2 cellular contexts compared by ENCODE assay signal in the genomic region with DNA sequence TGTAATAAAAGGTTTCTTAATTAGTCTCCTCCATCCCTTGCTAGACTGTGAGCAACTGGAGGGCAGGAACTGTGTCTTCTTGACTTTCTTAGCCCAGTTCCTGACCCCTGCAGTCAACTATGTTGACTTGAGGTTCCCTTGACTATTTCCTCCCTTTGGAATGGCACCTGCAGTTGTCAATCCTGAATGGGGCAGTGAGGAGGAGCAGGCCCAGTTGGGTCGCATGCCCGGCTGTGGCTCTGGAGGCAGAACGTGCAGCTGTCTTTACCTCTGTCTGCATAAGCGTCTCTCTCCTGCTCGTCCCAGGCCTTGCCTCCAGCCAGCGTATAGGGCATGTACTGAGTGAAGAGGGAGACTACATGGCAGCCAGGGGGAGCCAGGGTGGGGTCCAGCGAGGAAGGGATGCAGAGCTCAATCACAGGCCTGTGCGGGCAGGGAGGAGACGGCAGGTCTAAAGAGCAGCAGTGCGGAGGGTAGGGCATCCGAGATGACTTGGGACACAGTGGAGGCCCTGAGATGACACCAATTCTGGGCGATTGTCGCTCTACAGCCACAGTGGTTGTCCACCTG.
TF ChIP-seq lines count a peak whose summit lies in the region.

No MANE protein-coding gene starts in this region.

TF ChIP-seq in IMR-90, 13 proteins besides CTCF, POLR2A, EP300 and RAD21:
- no peak for TF ChIP-seq FOS (IDR thresholded peaks at IDR 0.05; ENCODE audit: low read depth, low read length)
- no peak for TF ChIP-seq RFX5 (IDR thresholded peaks at IDR 0.05; ENCODE audit: low read depth, low read length)
- TF ChIP-seq, protein P1, sequence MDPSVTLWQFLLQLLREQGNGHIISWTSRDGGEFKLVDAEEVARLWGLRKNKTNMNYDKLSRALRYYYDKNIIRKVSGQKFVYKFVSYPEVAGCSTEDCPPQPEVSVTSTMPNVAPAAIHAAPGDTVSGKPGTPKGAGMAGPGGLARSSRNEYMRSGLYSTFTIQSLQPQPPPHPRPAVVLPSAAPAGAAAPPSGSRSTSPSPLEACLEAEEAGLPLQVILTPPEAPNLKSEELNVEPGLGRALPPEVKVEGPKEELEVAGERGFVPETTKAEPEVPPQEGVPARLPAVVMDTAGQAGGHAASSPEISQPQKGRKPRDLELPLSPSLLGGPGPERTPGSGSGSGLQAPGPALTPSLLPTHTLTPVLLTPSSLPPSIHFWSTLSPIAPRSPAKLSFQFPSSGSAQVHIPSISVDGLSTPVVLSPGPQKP (IDR thresholded peaks at IDR 0.05; ENCODE audit: borderline replicate concordance, low read depth, low read length): no peak
- no peak for TF ChIP-seq RCOR1 (IDR thresholded peaks at IDR 0.05; ENCODE audit: insufficient replicate concordance, low read length)
- TF ChIP-seq BHLHE40 (IDR thresholded peaks at IDR 0.05; ENCODE audit: low read depth, low read length): no peak
- TF ChIP-seq CEBPB (IDR thresholded peaks at IDR 0.05; ENCODE audit: low read depth, low read length): no peak
- TF ChIP-seq MAFK (IDR thresholded peaks at IDR 0.05; ENCODE audit: low read depth, low read length): no peak
- TF ChIP-seq NFE2L2 (IDR thresholded peaks at IDR 0.05; ENCODE audit: low read depth, low read length): no peak
- TF ChIP-seq MXI1 (IDR thresholded peaks at IDR 0.05; ENCODE audit: borderline replicate concordance, low read depth, low read length): no peak
- TF ChIP-seq MAZ (IDR thresholded peaks at IDR 0.05; ENCODE audit: borderline replicate concordance, low read depth, low read length): no peak
- no peak for TF ChIP-seq CHD1 (IDR thresholded peaks at IDR 0.05; ENCODE audit: low read depth, low read length)
- no peak for TF ChIP-seq SMC3 (IDR thresholded peaks at IDR 0.05; ENCODE audit: low read depth, low read length)
- TF ChIP-seq, protein P2, sequence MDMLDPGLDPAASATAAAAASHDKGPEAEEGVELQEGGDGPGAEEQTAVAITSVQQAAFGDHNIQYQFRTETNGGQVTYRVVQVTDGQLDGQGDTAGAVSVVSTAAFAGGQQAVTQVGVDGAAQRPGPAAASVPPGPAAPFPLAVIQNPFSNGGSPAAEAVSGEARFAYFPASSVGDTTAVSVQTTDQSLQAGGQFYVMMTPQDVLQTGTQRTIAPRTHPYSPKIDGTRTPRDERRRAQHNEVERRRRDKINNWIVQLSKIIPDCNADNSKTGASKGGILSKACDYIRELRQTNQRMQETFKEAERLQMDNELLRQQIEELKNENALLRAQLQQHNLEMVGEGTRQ (IDR thresholded peaks at IDR 0.05; ENCODE audit: low read depth, low read length): no peak

TF ChIP-seq in H1, 55 proteins besides CTCF, POLR2A, EP300 and RAD21:
- TF ChIP-seq TCF12 (IDR thresholded peaks at IDR 0.05; ENCODE audit: low read depth, low read length): no peak
- no peak for TF ChIP-seq RXRA (IDR thresholded peaks at IDR 0.05; ENCODE audit: insufficient read depth, low read depth, low read length)
- TF ChIP-seq FOSL1 (IDR thresholded peaks at IDR 0.05; ENCODE audit: insufficient read depth, low read depth, low read length): no peak
- no peak for TF ChIP-seq SP1 (IDR thresholded peaks at IDR 0.05; ENCODE audit: low read depth, low read length)
- TF ChIP-seq, protein P3, sequence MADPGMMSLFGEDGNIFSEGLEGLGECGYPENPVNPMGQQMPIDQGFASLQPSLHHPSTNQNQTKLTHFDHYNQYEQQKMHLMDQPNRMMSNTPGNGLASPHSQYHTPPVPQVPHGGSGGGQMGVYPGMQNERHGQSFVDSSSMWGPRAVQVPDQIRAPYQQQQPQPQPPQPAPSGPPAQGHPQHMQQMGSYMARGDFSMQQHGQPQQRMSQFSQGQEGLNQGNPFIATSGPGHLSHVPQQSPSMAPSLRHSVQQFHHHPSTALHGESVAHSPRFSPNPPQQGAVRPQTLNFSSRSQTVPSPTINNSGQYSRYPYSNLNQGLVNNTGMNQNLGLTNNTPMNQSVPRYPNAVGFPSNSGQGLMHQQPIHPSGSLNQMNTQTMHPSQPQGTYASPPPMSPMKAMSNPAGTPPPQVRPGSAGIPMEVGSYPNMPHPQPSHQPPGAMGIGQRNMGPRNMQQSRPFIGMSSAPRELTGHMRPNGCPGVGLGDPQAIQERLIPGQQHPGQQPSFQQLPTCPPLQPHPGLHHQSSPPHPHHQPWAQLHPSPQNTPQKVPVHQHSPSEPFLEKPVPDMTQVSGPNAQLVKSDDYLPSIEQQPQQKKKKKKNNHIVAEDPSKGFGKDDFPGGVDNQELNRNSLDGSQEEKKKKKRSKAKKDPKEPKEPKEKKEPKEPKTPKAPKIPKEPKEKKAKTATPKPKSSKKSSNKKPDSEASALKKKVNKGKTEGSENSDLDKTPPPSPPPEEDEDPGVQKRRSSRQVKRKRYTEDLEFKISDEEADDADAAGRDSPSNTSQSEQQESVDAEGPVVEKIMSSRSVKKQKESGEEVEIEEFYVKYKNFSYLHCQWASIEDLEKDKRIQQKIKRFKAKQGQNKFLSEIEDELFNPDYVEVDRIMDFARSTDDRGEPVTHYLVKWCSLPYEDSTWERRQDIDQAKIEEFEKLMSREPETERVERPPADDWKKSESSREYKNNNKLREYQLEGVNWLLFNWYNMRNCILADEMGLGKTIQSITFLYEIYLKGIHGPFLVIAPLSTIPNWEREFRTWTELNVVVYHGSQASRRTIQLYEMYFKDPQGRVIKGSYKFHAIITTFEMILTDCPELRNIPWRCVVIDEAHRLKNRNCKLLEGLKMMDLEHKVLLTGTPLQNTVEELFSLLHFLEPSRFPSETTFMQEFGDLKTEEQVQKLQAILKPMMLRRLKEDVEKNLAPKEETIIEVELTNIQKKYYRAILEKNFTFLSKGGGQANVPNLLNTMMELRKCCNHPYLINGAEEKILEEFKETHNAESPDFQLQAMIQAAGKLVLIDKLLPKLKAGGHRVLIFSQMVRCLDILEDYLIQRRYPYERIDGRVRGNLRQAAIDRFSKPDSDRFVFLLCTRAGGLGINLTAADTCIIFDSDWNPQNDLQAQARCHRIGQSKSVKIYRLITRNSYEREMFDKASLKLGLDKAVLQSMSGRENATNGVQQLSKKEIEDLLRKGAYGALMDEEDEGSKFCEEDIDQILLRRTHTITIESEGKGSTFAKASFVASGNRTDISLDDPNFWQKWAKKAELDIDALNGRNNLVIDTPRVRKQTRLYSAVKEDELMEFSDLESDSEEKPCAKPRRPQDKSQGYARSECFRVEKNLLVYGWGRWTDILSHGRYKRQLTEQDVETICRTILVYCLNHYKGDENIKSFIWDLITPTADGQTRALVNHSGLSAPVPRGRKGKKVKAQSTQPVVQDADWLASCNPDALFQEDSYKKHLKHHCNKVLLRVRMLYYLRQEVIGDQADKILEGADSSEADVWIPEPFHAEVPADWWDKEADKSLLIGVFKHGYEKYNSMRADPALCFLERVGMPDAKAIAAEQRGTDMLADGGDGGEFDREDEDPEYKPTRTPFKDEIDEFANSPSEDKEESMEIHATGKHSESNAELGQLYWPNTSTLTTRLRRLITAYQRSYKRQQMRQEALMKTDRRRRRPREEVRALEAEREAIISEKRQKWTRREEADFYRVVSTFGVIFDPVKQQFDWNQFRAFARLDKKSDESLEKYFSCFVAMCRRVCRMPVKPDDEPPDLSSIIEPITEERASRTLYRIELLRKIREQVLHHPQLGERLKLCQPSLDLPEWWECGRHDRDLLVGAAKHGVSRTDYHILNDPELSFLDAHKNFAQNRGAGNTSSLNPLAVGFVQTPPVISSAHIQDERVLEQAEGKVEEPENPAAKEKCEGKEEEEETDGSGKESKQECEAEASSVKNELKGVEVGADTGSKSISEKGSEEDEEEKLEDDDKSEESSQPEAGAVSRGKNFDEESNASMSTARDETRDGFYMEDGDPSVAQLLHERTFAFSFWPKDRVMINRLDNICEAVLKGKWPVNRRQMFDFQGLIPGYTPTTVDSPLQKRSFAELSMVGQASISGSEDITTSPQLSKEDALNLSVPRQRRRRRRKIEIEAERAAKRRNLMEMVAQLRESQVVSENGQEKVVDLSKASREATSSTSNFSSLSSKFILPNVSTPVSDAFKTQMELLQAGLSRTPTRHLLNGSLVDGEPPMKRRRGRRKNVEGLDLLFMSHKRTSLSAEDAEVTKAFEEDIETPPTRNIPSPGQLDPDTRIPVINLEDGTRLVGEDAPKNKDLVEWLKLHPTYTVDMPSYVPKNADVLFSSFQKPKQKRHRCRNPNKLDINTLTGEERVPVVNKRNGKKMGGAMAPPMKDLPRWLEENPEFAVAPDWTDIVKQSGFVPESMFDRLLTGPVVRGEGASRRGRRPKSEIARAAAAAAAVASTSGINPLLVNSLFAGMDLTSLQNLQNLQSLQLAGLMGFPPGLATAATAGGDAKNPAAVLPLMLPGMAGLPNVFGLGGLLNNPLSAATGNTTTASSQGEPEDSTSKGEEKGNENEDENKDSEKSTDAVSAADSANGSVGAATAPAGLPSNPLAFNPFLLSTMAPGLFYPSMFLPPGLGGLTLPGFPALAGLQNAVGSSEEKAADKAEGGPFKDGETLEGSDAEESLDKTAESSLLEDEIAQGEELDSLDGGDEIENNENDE (IDR thresholded peaks at IDR 0.05; ENCODE audit: insufficient replicate concordance, low read length): no peak
- TF ChIP-seq BRCA1 (IDR thresholded peaks at IDR 0.05; ENCODE audit: low read depth, low read length): no peak
- no peak for TF ChIP-seq CHD2 (IDR thresholded peaks at IDR 0.05; ENCODE audit: low read length)
- no peak for TF ChIP-seq CEBPB (IDR thresholded peaks at IDR 0.05; ENCODE audit: low read depth, low read length)
- no peak for TF ChIP-seq KDM5A (IDR thresholded peaks at IDR 0.05; ENCODE audit: low read length)
- no peak for TF ChIP-seq MAFK (IDR thresholded peaks at IDR 0.05; ENCODE audit: low read depth, low read length)
- no peak for TF ChIP-seq GTF2F1 (IDR thresholded peaks at IDR 0.05; ENCODE audit: borderline replicate concordance, low read depth, low read length)
- TF ChIP-seq NANOG (IDR thresholded peaks at IDR 0.05; ENCODE audit: insufficient read depth, low read depth, low read length, poor library complexity, severe bottlenecking): no peak
- no peak for TF ChIP-seq ASH2L (IDR thresholded peaks at IDR 0.05; ENCODE audit: low read length)
TF ChIP-seq in H1: peak in this region for 0.
